In the genomic region with DNA sequence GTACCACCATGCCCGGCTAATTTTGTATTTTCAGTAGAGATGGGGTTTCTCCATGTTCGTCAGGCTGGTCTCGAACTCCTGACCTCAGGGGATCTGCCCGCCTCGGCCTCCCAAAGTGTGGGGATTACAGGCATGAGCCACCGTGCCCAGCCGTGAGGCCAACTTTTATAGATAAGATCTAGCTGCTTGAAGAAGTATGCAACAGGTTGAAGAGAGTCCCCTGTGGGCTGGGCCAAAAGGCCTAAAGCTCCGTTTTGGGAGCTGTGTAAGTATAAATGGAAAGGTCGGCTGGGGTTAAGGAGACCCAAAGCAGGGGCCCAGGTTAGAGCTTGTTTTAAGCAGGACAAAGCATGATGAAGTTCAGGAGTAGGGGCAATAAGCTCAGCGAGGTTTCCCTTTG, we compare ENCODE assay signal across 9 cellular contexts. TPM values are rescaled to one million over a fixed set of nuclear protein-coding genes. Genes with fewer than 3 reads are reported as not detected.
"Had no signal": no experiment of that assay in that cellular context is flagged by ENCODE, and none has a peak within 500 bp of the region (broad histone marks: within the 10 kb centered on the region; RNA-seq: fewer than 3 reads in every experiment).

No MANE protein-coding gene starts in this region.

RNA-seq across cellular contexts. Expression of gene C9orf50, which starts 28.1 kb away (rescaled TPM):
- total RNA-seq: naive thymus-derived CD4-positive, alpha-beta T cell; natural killer cell; occipital lobe; psoas muscle; smooth muscle cell; transverse colon; upper lobe of left lung; ureter; vagina had no signal
- polyA plus RNA-seq: naive thymus-derived CD4-positive, alpha-beta T cell; psoas muscle had no signal
